Comparison of ENCODE assay signal across 15 cellular contexts in genomic region chr2:47017541-47017940, GRCh38.
DNase-seq lines count a peak whose midpoint lies in the region; ATAC-seq and TF ChIP-seq lines count a peak whose summit lies in the region.
"Had no signal": no experiment of that assay in that cellular context is flagged by ENCODE, and none has a peak within 500 bp of the region (broad histone marks: within the 10 kb centered on the region; RNA-seq: fewer than 3 reads in every experiment).

No MANE protein-coding gene starts in this region.

- ATAC-seq in GM18861 (IDR thresholded peaks at IDR 0.05; ENCODE audit: unreplicated experiment), result no peak
- ATAC-seq: GM23338 had no signal

- H3K9ac ChIP-seq in mesenchymal stem cell (ENCODE audit: low read length), result no peak overlapping the region
- H3K9ac ChIP-seq: BLaER1 treated with 17β-estradiol and CSF1 and Interleukin-3, amounts not matched to agents 10 nM and 100 nM had no signal

- H2BK5ac ChIP-seq in mesenchymal stem cell (ENCODE audit: low read depth, low read length, poor library complexity, severe bottlenecking), result no peak overlapping the region

- no peak overlapping the region for H3K4me3 ChIP-seq in mesenchymal stem cell (ENCODE audit: insufficient read depth in 1 of 2, low read depth in 1 of 2, low read length in 2 of 2)
- H3K4me3 ChIP-seq in sigmoid colon, result no peak overlapping the region
- H3K4me3 ChIP-seq in MG63, result no peak overlapping the region
- H3K4me3 ChIP-seq: BLaER1 treated with 17β-estradiol and CSF1 and Interleukin-3, amounts not matched to agents 10 nM and 100 nM; GM23338 had no signal

- no peak for TF ChIP-seq POLR2A in sigmoid colon (IDR thresholded peaks at IDR 0.05)

- no peak overlapping the region for H3K23ac ChIP-seq in mesenchymal stem cell (ENCODE audit: low read length in 2 of 2)

- H2AK5ac ChIP-seq in mesenchymal stem cell (ENCODE audit: low read length, severe bottlenecking), result peak overlapping the region; percentile 86

- TF ChIP-seq EP300 in sigmoid colon (IDR thresholded peaks at IDR 0.05), result no peak

- no peak overlapping the region for H4K8ac ChIP-seq in mesenchymal stem cell (ENCODE audit: low read length)

- peak overlapping the region; percentile 68; the same call in 1 of the 2 replicates for H3K27ac ChIP-seq in RWPE1
- no peak overlapping the region for H3K27ac ChIP-seq in mesenchymal stem cell (ENCODE audit: low read length, poor library complexity, severe bottlenecking)
- H3K27ac ChIP-seq in sigmoid colon, result peak overlapping the region; percentile 81 to 98 (median 92)
- H3K27ac ChIP-seq: BLaER1 treated with 17β-estradiol and CSF1 and Interleukin-3, amounts not matched to agents 10 nM and 100 nM had no signal

- H3K27me3 ChIP-seq in mesenchymal stem cell (ENCODE audit: control insufficient read depth in 1 of 2, insufficient read depth in 1 of 2, low read length in 2 of 2), result no peaks in the 10 kb centered on the region
- H3K27me3 ChIP-seq in sigmoid colon, result no peaks in the 10 kb centered on the region
- no peaks in the 10 kb centered on the region for H3K27me3 ChIP-seq in MG63
- H3K27me3 ChIP-seq: BLaER1 treated with 17β-estradiol and CSF1 and Interleukin-3, amounts not matched to agents 10 nM and 100 nM had no signal

- H4K91ac ChIP-seq in mesenchymal stem cell (ENCODE audit: low read length), result no peak overlapping the region

- H3K9me3 ChIP-seq in mesenchymal stem cell (ENCODE audit: control insufficient read depth, low read length), result no peaks in the 10 kb centered on the region
- H3K9me3 ChIP-seq in sigmoid colon, result no peaks in the 10 kb centered on the region
- H3K9me3 ChIP-seq in MG63, result no peaks in the 10 kb centered on the region
- H3K9me3 ChIP-seq: BLaER1 treated with 17β-estradiol and CSF1 and Interleukin-3, amounts not matched to agents 10 nM and 100 nM had no signal

- no peak overlapping the region for H3K4ac ChIP-seq in mesenchymal stem cell (ENCODE audit: low read depth in 1 of 2, low read length in 2 of 2)

- CTCF ChIA-PET in RWPE1 (lab: Yijun Ruan, JAX), result no interaction called here

- H2BK12ac ChIP-seq in mesenchymal stem cell (ENCODE audit: low read length in 2 of 2), result no peak overlapping the region

- no peak overlapping the region for H2AFZ ChIP-seq in mesenchymal stem cell (ENCODE audit: low read depth, low read length)
- H2AFZ ChIP-seq: GM23338 had no signal

- H3K36me3 ChIP-seq in mesenchymal stem cell (ENCODE audit: control insufficient read depth in 1 of 2, insufficient read depth in 2 of 2, low read depth in 1 of 2, low read length in 2 of 2), result peaks cover 58 to 76% of the 10 kb centered on the region in 2 experiments
- peaks cover 0 to 8% (median 4%) of the 10 kb centered on the region in 4 donors for H3K36me3 ChIP-seq in sigmoid colon
- H3K36me3 ChIP-seq in MG63, result peaks cover 22% of the 10 kb centered on the region

- POLR2A ChIA-PET in RWPE1 (lab: Yijun Ruan, JAX; ENCODE audit: low non-redundant PET), result no interaction called here

- H3K18ac ChIP-seq in mesenchymal stem cell (ENCODE audit: low read depth in 1 of 2, low read length in 2 of 2), result no peak overlapping the region

- no peak overlapping the region for H2BK120ac ChIP-seq in mesenchymal stem cell (ENCODE audit: low read depth, low read length)

- H3K4me2 ChIP-seq in mesenchymal stem cell (ENCODE audit: low read length, poor library complexity, severe bottlenecking), result no peak overlapping the region
- H3K4me2 ChIP-seq: GM23338 had no signal

- H3K14ac ChIP-seq in mesenchymal stem cell (ENCODE audit: low read length in 2 of 2), result no peak overlapping the region

- 97% methylated on average over 3 of the region's 3 CpGs for WGBS in mesenchymal stem cell
- WGBS in sigmoid colon, 2 donors, result 98 to 99% methylated on average over 3 of the region's 3 CpGs

- DNase-seq in RWPE1 (ENCODE audit: low spot score) (no peak), mesenchymal stem cell (no peak), sigmoid colon (no peak), SKM-1 (lab: John Stamatoyannopoulos, UW; ENCODE audit: unreplicated experiment) (no peak), MG63 (no peak), inferior parietal cortex (ENCODE audit: extremely low spot score) (no peak)
- DNase-seq: ACHN; Calu3; CD4-positive, CD25-positive, alpha-beta regulatory T cell; DMS 273 treated with DMSO at 0.1 percent for 48 hours; DMS79; H7 had no signal

- H3K4me1 ChIP-seq in mesenchymal stem cell (ENCODE audit: control insufficient read depth, insufficient read depth, low read depth, low read length) (peaks cover 13% of the 10 kb centered on the region), sigmoid colon (peaks cover 0 to 80% (median 62%) of the 10 kb centered on the region in 4 donors)

- no peak overlapping the region for H2BK15ac ChIP-seq in mesenchymal stem cell (ENCODE audit: low read depth, poor library complexity, severe bottlenecking)

- intact Hi-C loops in sigmoid colon (cut with DNase I), result no loop called here

- TF ChIP-seq CTCF in RWPE1 (conservative IDR thresholded peaks at IDR 0.05; ENCODE audit: low read depth) (no peak), sigmoid colon (IDR thresholded peaks at IDR 0.05) (no peak)

- peaks cover 28% of the 10 kb centered on the region for H3K79me1 ChIP-seq in mesenchymal stem cell (replicated peaks; ENCODE audit: low read length, poor library complexity, severe bottlenecking)
